ENCODE assay signal across 27 cellular contexts in genomic region chr4:31071807-31072486, GRCh38.
DNase-seq lines count a peak whose midpoint lies in the region; ATAC-seq, FAIRE-seq and TF ChIP-seq lines count a peak whose summit lies in the region.
"Had no signal": no experiment of that assay in that cellular context is flagged by ENCODE, and none has a peak within 500 bp of the region (broad histone marks: within the 10 kb centered on the region; RNA-seq: fewer than 3 reads in every experiment).

No MANE protein-coding gene starts in this region.

- H3K27me3 ChIP-seq in A673 (replicated peaks; ENCODE audit: insufficient read depth, low read depth, low read length, poor library complexity) (no peaks in the 10 kb centered on the region), RWPE2 (ENCODE audit: insufficient read depth, poor library complexity, severe bottlenecking) (no peaks in the 10 kb centered on the region), endothelial cell of umbilical vein (ENCODE audit: control insufficient read depth in 2 of 2, insufficient read depth in 2 of 2, low read length in 2 of 2) (no peaks in the 10 kb centered on the region), foreskin keratinocyte (no peaks in the 10 kb centered on the region), MG63 (no peaks in the 10 kb centered on the region)

- H3K36me3 ChIP-seq in A673 (ENCODE audit: insufficient read depth, low read length, poor library complexity, severe bottlenecking) (no peaks in the 10 kb centered on the region), RWPE2 (ENCODE audit: low read depth) (no peaks in the 10 kb centered on the region), endothelial cell of umbilical vein (ENCODE audit: control insufficient read depth in 2 of 2, extremely low read depth in 1 of 2, insufficient read depth in 2 of 2, low read length in 2 of 2) (no peaks in the 10 kb centered on the region), MG63 (no peaks in the 10 kb centered on the region)

- H3K79me2 ChIP-seq in endothelial cell of umbilical vein (ENCODE audit: control insufficient read depth, insufficient read depth, low read length), result no peaks in the 10 kb centered on the region

- no peak for TF ChIP-seq POLR2A in endothelial cell of umbilical vein (IDR thresholded peaks at IDR 0.05; ENCODE audit: low read depth, low read length)

- ATAC-seq in RWPE2 (ENCODE audit: low read depth), result peak; percentile 35; the same call in 1 of the 3 replicates
- peak; percentile 54 for ATAC-seq in foreskin keratinocyte
- no peak for ATAC-seq in HG03571 (IDR thresholded peaks at IDR 0.05; ENCODE audit: unreplicated experiment)
- no peak for ATAC-seq in GM18858 (IDR thresholded peaks at IDR 0.05; ENCODE audit: unreplicated experiment)

- no TSS peak for BruUV-seq in A673 (replicated peaks; lab: Mats Ljungman, UMichigan)
- BruUV-seq in endothelial cell of umbilical vein (replicated peaks; lab: Mats Ljungman, UMichigan), result no TSS peak

- CTCF ChIA-PET in A673 (lab: Charles Lee) (no interaction called here), endothelial cell of umbilical vein (lab: Charles Lee) (interaction anchor here (1.1 to 1.7 kb wide), 2 partner anchors 11 to 354 kb away, joined by 3 to 6 read pairs; no protein-coding TSS in a partner anchor)

- H4K20me1 ChIP-seq in endothelial cell of umbilical vein (replicated peaks; ENCODE audit: control insufficient read depth, extremely low read depth, insufficient read depth, low read length), result no peaks in the 10 kb centered on the region

- H3K4me3 ChIP-seq in A673 (ENCODE audit: low read depth, low read length, poor library complexity, severe bottlenecking) (no peak overlapping the region), RWPE2 (ENCODE audit: severe bottlenecking) (no peak overlapping the region), endothelial cell of umbilical vein (replicated peaks in 1 of 3; ENCODE audit: insufficient read depth in 1 of 3, low read depth in 1 of 3, low read length in 3 of 3) (no peak overlapping the region), MG63 (no peak overlapping the region)
- H3K4me3 ChIP-seq: GM23248, PC-9, SK-N-MC had no signal

- no peak for FAIRE-seq in endothelial cell of umbilical vein (lab: Jason Lieb, UNC)
- FAIRE-seq: GM12892 had no signal

- no peak overlapping the region for H3K4me2 ChIP-seq in endothelial cell of umbilical vein (ENCODE audit: insufficient read depth, low read length)
- H3K4me2 ChIP-seq: PC-9 had no signal

- peaks cover 84% of the 10 kb centered on the region for H3K4me1 ChIP-seq in A673 (ENCODE audit: insufficient read depth, low read length, poor library complexity, severe bottlenecking)
- H3K4me1 ChIP-seq in RWPE2 (ENCODE audit: insufficient read depth, poor library complexity, severe bottlenecking), result peaks cover 8% of the 10 kb centered on the region
- peaks cover 5% of the 10 kb centered on the region for H3K4me1 ChIP-seq in endothelial cell of umbilical vein (ENCODE audit: control insufficient read depth, extremely low read depth, insufficient read depth, low read length)
- H3K4me1 ChIP-seq in foreskin keratinocyte, result no peaks in the 10 kb centered on the region

- H3K27ac ChIP-seq in A673 (ENCODE audit: low read depth, low read length, poor library complexity, severe bottlenecking), result peak overlapping the region; percentile 70
- H3K27ac ChIP-seq in RWPE2 (ENCODE audit: poor library complexity, severe bottlenecking), result no peak overlapping the region
- H3K27ac ChIP-seq in endothelial cell of umbilical vein (ENCODE audit: insufficient read depth, low read depth, low read length), result no peak overlapping the region
- no peak overlapping the region for H3K27ac ChIP-seq in foreskin keratinocyte
- H3K27ac ChIP-seq: GM23248, PC-9, RWPE1, SK-N-MC had no signal

- no peak overlapping the region for H3K9ac ChIP-seq in endothelial cell of umbilical vein (replicated peaks; ENCODE audit: extremely low read depth, insufficient read depth, low read length)
- H3K9ac ChIP-seq: GM23248 had no signal

- POLR2A ChIA-PET in A673 (lab: Charles Lee; ENCODE audit: low non-redundant PET) (interaction anchor here (1.1 kb wide), 1 partner anchor 12 kb away, joined by 3 read pairs; no protein-coding TSS in a partner anchor), endothelial cell of umbilical vein (lab: Charles Lee) (no interaction called here)

- intact Hi-C loops in A673 (cut with micrococcal nuclease; ENCODE audit: unreplicated experiment) (no loop called here), endothelial cell of umbilical vein (cut with micrococcal nuclease) (no loop called here)

- no peaks in the 10 kb centered on the region for H3K9me3 ChIP-seq in A673 (ENCODE audit: low read depth, low read length, poor library complexity, severe bottlenecking)
- no peaks in the 10 kb centered on the region for H3K9me3 ChIP-seq in RWPE2 (ENCODE audit: severe bottlenecking)
- no peaks in the 10 kb centered on the region for H3K9me3 ChIP-seq in endothelial cell of umbilical vein (replicated peaks; ENCODE audit: control insufficient read depth, insufficient read depth, low read length)
- no peaks in the 10 kb centered on the region for H3K9me3 ChIP-seq in MG63

- no peaks in the 10 kb centered on the region for H3K9me1 ChIP-seq in endothelial cell of umbilical vein (replicated peaks; ENCODE audit: control insufficient read depth, extremely low read depth, insufficient read depth, low read length)

- dilution Hi-C loops in endothelial cell of umbilical vein (cut with MboI; ENCODE audit: extremely low pct_ligation_motif_present, low sequenced_read_pairs), result no loop called here

- TF ChIP-seq CTCF in A673 (conservative IDR thresholded peaks at IDR 0.05; ENCODE audit: low read depth, low read length), result no peak
- TF ChIP-seq CTCF in RWPE2 (IDR thresholded peaks at IDR 0.05; ENCODE audit: poor library complexity, severe bottlenecking), result no peak
- no peak for TF ChIP-seq CTCF in endothelial cell of umbilical vein (IDR thresholded peaks at IDR 0.05; ENCODE audit: extremely low read depth in 1 of 2, insufficient read depth in 1 of 2, low read depth in 1 of 2, low read length in 2 of 2)
- TF ChIP-seq CTCF in foreskin keratinocyte (conservative IDR thresholded peaks at IDR 0.05), result no peak

- no peak overlapping the region for H2AFZ ChIP-seq in endothelial cell of umbilical vein (ENCODE audit: low read depth, low read length)
- H2AFZ ChIP-seq: GM23248, PC-9 had no signal

- DNase-seq in A673 (ENCODE audit: low spot score) (peak; percentile 31), RWPE2 (ENCODE audit: low spot score) (no peak), endothelial cell of umbilical vein (ENCODE audit: low read depth, low spot score) (no peak), foreskin keratinocyte (peak; percentile 17 to 44), NCI-H1092 treated with DMSO at 0.1 percent for 48 hours (lab: John Stamatoyannopoulos, UW) (no peak), MG63 (no peak)
- DNase-seq: 8988T, DMS153, DND-41, GM23248, H7, KG1, NCI-H1048, NCI-H1417 treated with DMSO at 0.1 percent for 48 hours, NCI-H187 treated with DMSO at 0.1 percent for 48 hours, NCI-H2107, NCI-H446, NCI-H524 treated with DMSO at 0.1 percent for 48 hours, NCI-H774, PC-9, SHP77 treated with DMSO at 0.1 percent for 48 hours, SW 1271 had no signal

TF ChIP-seq in endothelial cell of umbilical vein, 7 proteins besides CTCF, POLR2A, EP300 and RAD21:
- peak; percentile 9 for TF ChIP-seq FOS (IDR thresholded peaks at IDR 0.05; ENCODE audit: borderline replicate concordance, insufficient read depth, low read length)
- no peak for TF ChIP-seq JUN (IDR thresholded peaks at IDR 0.05; ENCODE audit: borderline replicate concordance, insufficient read depth, insufficient read length, low read depth)

Comparison
In these comparisons a context has a peak if more than half of its experiments do, and no peak if none do; other contexts are left out.
1. DNase-seq: peak in A673 (single experiment) and foreskin keratinocyte (2 of 2); none in RWPE2 (single experiment), endothelial cell of umbilical vein (single experiment), NCI-H1092 treated with DMSO at 0.1 percent for 48 hours (single experiment) and MG63 (single experiment).
2. ATAC-seq: peak in RWPE2 (single experiment) and foreskin keratinocyte (single experiment); none in HG03571 (single experiment) and GM18858 (single experiment).